In the genomic region with DNA sequence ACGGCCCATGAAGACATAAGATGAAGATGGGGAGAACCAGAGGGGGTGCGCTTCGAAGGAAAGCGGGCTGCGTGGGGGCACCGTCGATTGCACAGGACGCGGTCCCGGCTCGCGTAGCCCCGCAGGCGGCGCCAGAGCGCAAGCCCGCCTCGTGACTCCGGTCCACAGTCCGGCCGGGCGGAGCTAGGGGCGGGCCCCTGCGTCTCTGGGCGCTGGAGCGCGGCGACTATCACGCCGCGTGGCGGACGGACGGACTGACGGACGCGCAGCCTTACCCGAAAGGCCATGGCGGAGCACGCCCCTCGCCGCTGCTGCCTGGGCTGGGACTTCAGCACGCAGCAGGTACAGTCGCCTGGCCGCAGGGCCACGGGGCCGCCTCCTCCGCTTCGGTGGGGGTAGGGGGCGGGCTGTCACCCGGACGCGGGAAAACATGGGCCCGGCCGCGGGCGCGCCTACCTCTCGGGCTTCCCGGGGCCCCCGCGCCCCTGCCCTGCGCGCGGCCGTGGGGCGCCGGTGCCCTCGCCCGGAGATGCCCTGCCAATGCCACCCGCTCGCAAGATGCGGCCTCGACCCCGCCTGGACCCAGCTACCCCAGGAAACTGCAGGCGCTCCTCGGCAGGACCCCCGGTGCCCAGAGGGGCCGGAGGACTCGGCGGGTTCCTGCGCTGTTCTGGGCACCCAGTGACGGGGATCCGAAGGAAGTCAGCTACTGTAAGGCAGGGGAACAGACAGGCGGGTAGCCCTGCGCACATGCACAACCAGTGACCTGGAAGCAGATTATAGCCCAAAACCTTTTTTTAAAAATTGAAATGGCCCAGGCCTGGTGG, we compare ENCODE assay signal across 1 cellular context.
TF ChIP-seq lines count a peak whose summit lies in the region.

A gene (plus strand): TSS at position 202 of the 827 bp plus-strand sequence. CDS start 84 bp downstream, at position 286.

TF ChIP-seq in IMR-90, 13 proteins besides CTCF, POLR2A, EP300 and RAD21:
- TF ChIP-seq, protein P1, sequence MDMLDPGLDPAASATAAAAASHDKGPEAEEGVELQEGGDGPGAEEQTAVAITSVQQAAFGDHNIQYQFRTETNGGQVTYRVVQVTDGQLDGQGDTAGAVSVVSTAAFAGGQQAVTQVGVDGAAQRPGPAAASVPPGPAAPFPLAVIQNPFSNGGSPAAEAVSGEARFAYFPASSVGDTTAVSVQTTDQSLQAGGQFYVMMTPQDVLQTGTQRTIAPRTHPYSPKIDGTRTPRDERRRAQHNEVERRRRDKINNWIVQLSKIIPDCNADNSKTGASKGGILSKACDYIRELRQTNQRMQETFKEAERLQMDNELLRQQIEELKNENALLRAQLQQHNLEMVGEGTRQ (IDR thresholded peaks at IDR 0.05; ENCODE audit: low read depth, low read length), result peak; percentile 82
- TF ChIP-seq CHD1 (IDR thresholded peaks at IDR 0.05; ENCODE audit: low read depth, low read length) (0 out of 2 replicates have a peak, but pooled peaks have one; percentile 48), MAZ (IDR thresholded peaks at IDR 0.05; ENCODE audit: borderline replicate concordance, low read depth, low read length) (peak; percentile 78; the same call in 1 of the 2 replicates), RCOR1 (IDR thresholded peaks at IDR 0.05; ENCODE audit: insufficient replicate concordance, low read length) (no peak), MXI1 (IDR thresholded peaks at IDR 0.05; ENCODE audit: borderline replicate concordance, low read depth, low read length) (peak; percentile 96), BHLHE40 (IDR thresholded peaks at IDR 0.05; ENCODE audit: low read depth, low read length) (peak; percentile 27; the same call in 1 of the 2 replicates), CEBPB (IDR thresholded peaks at IDR 0.05; ENCODE audit: low read depth, low read length) (0 out of 2 replicates have a peak, but pooled peaks have one; percentile 51), SMC3 (IDR thresholded peaks at IDR 0.05; ENCODE audit: low read depth, low read length) (peak; percentile 62), RFX5 (IDR thresholded peaks at IDR 0.05; ENCODE audit: low read depth, low read length) (no peak)
